19 cellular contexts compared by ENCODE assay signal in the genomic region with DNA sequence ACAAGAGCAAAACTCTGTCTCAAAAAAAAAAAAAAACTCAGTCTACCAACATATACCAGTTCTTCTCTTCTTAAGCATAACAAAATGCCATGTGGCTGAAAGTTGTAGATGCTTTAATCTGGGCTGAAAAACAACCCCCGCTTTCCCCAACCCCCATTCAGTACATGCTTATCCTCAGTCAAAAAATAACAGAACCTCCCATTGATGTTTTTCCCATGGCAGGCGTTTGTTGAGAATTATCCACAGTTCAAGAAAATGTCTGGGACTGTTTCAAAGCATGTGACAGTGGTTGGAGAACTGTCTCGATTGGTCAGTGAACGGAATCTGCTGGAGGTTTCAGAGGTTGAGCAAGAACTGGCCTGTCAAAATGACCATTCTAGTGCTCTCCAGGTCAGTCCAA.
"Had no signal": no experiment of that assay in that cellular context is flagged by ENCODE, and none has a peak within 500 bp of the region (broad histone marks: within the 10 kb centered on the region; RNA-seq: fewer than 3 reads in every experiment).

No MANE protein-coding gene starts in this region.

- DNase-seq: cortex of kidney; effector CD8-positive, alpha-beta T cell; effector memory CD8-positive, alpha-beta T cell; endodermal cell; foreskin keratinocyte; gastrocnemius medialis; glutamatergic neuron; head of caudate nucleus; heart right ventricle; hippocampal formation; left colon; left ventricle myocardium superior; lower lobe of right lung; mesenchymal stem cell; mucosa of descending colon; naive B cell; naive thymus-derived CD8-positive, alpha-beta T cell had no signal

- H3K27ac ChIP-seq: foreskin keratinocyte, gastrocnemius medialis, lower lobe of right lung had no signal

- H3K4me3 ChIP-seq: esophagus muscularis mucosa, gastrocnemius medialis, heart right ventricle, lower lobe of right lung, mucosa of descending colon had no signal

- H3K4me1 ChIP-seq: lower lobe of right lung had no signal

- ATAC-seq: effector memory CD8-positive, alpha-beta T cell; foreskin keratinocyte; gastrocnemius medialis; heart right ventricle; left colon; left lobe of liver; left ventricle myocardium superior; lower lobe of right lung; mucosa of descending colon; naive thymus-derived CD8-positive, alpha-beta T cell had no signal

- H3K9me3 ChIP-seq: esophagus muscularis mucosa, gastrocnemius medialis, heart right ventricle, lower lobe of right lung, mucosa of descending colon had no signal

- H3K27me3 ChIP-seq: esophagus muscularis mucosa, foreskin keratinocyte, gastrocnemius medialis, heart right ventricle had no signal
